1 cellular context compared by ENCODE assay signal in the genomic region with DNA sequence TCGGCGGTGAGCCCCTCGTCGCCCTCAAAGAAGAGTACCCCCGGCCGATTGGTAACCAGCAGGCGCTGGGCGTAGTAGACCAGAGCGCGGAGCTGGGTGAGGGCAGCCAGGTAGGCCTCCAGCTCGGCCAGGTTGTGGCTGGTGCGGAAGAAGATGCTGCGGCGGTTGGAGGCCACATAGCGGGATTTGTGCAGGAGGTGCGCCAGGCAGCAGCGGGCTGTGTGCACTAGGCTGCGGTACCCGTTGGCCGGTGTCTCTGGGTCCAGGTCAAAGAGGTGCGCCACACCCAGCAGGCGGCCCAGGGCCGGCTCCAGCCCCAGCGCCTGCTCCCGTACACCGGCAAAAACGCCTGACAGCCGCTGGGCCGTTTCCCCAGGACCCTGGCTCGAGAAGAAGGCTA.
A peak's percentile ranks its signal among the peaks of the same experiment; 100 is the strongest.
TF ChIP-seq lines count a peak whose summit lies in the region.

No MANE protein-coding gene starts in this region.

TF ChIP-seq in K562, 482 proteins besides CTCF, POLR2A, EP300 and RAD21:
- TF ChIP-seq WHSC1 (IDR thresholded peaks at IDR 0.05; ENCODE audit: low read length) = no peak
- peak; percentile 47; the same call in 1 of the 2 replicates for TF ChIP-seq POLR2G (IDR thresholded peaks at IDR 0.05; ENCODE audit: low read depth, low read length)
